In genomic region chr2:54561795-54562592, GRCh38 we compare ENCODE assay signal across 10 cellular contexts.
A peak's percentile ranks its signal among the peaks of the same experiment; 100 is the strongest.
DNase-seq lines count a peak whose midpoint lies in the region; ATAC-seq, FAIRE-seq and TF ChIP-seq lines count a peak whose summit lies in the region.
"Had no signal": no experiment of that assay in that cellular context is flagged by ENCODE, and none has a peak within 500 bp of the region (broad histone marks: within the 10 kb centered on the region; RNA-seq: fewer than 3 reads in every experiment).

No MANE protein-coding gene starts in this region.

- no peaks in the 10 kb centered on the region for H3K9me1 ChIP-seq in endothelial cell of umbilical vein (replicated peaks; ENCODE audit: control insufficient read depth, extremely low read depth, insufficient read depth, low read length)

- no TSS peak for BruUV-seq in endothelial cell of umbilical vein (replicated peaks; lab: Mats Ljungman, UMichigan)

- dilution Hi-C loops in endothelial cell of umbilical vein (cut with MboI; ENCODE audit: extremely low pct_ligation_motif_present, low sequenced_read_pairs) = no loop called here

- no peaks in the 10 kb centered on the region for H3K9me3 Mint-ChIP-seq in activated CD4-positive, alpha-beta T cell treated with anti-CD3 and anti-CD28 coated beads for 36 hours (ENCODE audit: low read depth)
- H3K9me3 Mint-ChIP-seq in stimulated activated memory B cell treated with anti-CD40 and anti-IgM and Interleukin-4, amounts not matched to agents 10 μg/mL and 1 μg/mL and 100 μg/mL, for 72 hours = no peaks in the 10 kb centered on the region

- H2AFZ ChIP-seq in endothelial cell of umbilical vein (ENCODE audit: low read depth, low read length) = no peak overlapping the region

- peaks cover 11% of the 10 kb centered on the region for H3K36me3 Mint-ChIP-seq in activated CD4-positive, alpha-beta T cell treated with anti-CD3 and anti-CD28 coated beads for 36 hours (ENCODE audit: low read depth)
- H3K36me3 Mint-ChIP-seq in stimulated activated memory B cell treated with anti-CD40 and anti-IgM and Interleukin-4, amounts not matched to agents 10 μg/mL and 1 μg/mL and 100 μg/mL, for 72 hours = peaks cover 11% of the 10 kb centered on the region

- peaks cover 59% of the 10 kb centered on the region for H3K4me1 Mint-ChIP-seq in activated CD4-positive, alpha-beta T cell treated with anti-CD3 and anti-CD28 coated beads for 36 hours
- H3K4me1 Mint-ChIP-seq in stimulated activated memory B cell treated with anti-CD40 and anti-IgM and Interleukin-4, amounts not matched to agents 10 μg/mL and 1 μg/mL and 100 μg/mL, for 72 hours = peaks cover 60% of the 10 kb centered on the region

- H3K36me3 ChIP-seq in SJSA1 (peaks cover 15% of the 10 kb centered on the region), endothelial cell of umbilical vein (ENCODE audit: control insufficient read depth in 2 of 2, extremely low read depth in 1 of 2, insufficient read depth in 2 of 2, low read length in 2 of 2) (peaks cover 0 to 1% of the 10 kb centered on the region in 2 experiments)

- H3K27me3 ChIP-seq in SJSA1 (replicated peaks) = no peaks in the 10 kb centered on the region
- no peaks in the 10 kb centered on the region for H3K27me3 ChIP-seq in endothelial cell of umbilical vein (ENCODE audit: control insufficient read depth in 2 of 2, insufficient read depth in 2 of 2, low read length in 2 of 2)

- H3K4me2 ChIP-seq in endothelial cell of umbilical vein (ENCODE audit: insufficient read depth, low read length) = no peak overlapping the region

- DNase-seq in activated CD4-positive, alpha-beta T cell treated with anti-CD3 and anti-CD28 coated beads for 36 hours = no peak
- DNase-seq in activated CD4-positive, alpha-beta T cell treated with anti-CD3 and anti-CD28 coated beads, Interleukin-2, amount 50 U/mL, for 1 hour = no peak
- no peak for DNase-seq in SJSA1 (ENCODE audit: low read depth in 1 of 2, low spot score in 2 of 2)
- no peak for DNase-seq in endothelial cell of umbilical vein (ENCODE audit: low read depth, low spot score)
- DNase-seq: KG1 had no signal

- intact Hi-C loops in activated CD4-positive, alpha-beta T cell treated with anti-CD3 and anti-CD28 coated beads for 36 hours (cut with DNase I, micrococcal nuclease) = no loop called here
- intact Hi-C loops in endothelial cell of umbilical vein (cut with micrococcal nuclease) = no loop called here

- CTCF ChIA-PET in activated CD4-positive, alpha-beta T cell treated with anti-CD3 and anti-CD28 coated beads for 36 hours (lab: Charles Lee) = interaction anchor here (0.6 to 1.5 kb wide), 8 partner anchors 10 to 496 kb away, joined by 3 to 5 read pairs (median 3); no protein-coding TSS in a partner anchor
- CTCF ChIA-PET in endothelial cell of umbilical vein (lab: Charles Lee) = interaction anchor here (1.0 kb wide), 1 partner anchor 52 kb away, joined by 3 read pairs; no protein-coding TSS in a partner anchor

- H3K27me3 Mint-ChIP-seq in activated CD4-positive, alpha-beta T cell treated with anti-CD3 and anti-CD28 coated beads for 36 hours = no peaks in the 10 kb centered on the region
- no peaks in the 10 kb centered on the region for H3K27me3 Mint-ChIP-seq in stimulated activated memory B cell treated with anti-CD40 and anti-IgM and Interleukin-4, amounts not matched to agents 10 μg/mL and 1 μg/mL and 100 μg/mL, for 72 hours

- peak overlapping the region; percentile 70 for H3K4me3 Mint-ChIP-seq in activated CD4-positive, alpha-beta T cell treated with anti-CD3 and anti-CD28 coated beads for 36 hours
- peak overlapping the region; percentile 64 for H3K4me3 Mint-ChIP-seq in stimulated activated memory B cell treated with anti-CD40 and anti-IgM and Interleukin-4, amounts not matched to agents 10 μg/mL and 1 μg/mL and 100 μg/mL, for 72 hours

- H3K9me3 ChIP-seq in SJSA1 (replicated peaks) = no peaks in the 10 kb centered on the region
- H3K9me3 ChIP-seq in endothelial cell of umbilical vein (replicated peaks; ENCODE audit: control insufficient read depth, insufficient read depth, low read length) = no peaks in the 10 kb centered on the region

- no peak for TF ChIP-seq POLR2A in endothelial cell of umbilical vein (IDR thresholded peaks at IDR 0.05; ENCODE audit: low read depth, low read length)

- H3K79me2 ChIP-seq in endothelial cell of umbilical vein (ENCODE audit: control insufficient read depth, insufficient read depth, low read length) = peaks cover 84% of the 10 kb centered on the region

- no peak overlapping the region for H3K4me3 ChIP-seq in SJSA1
- H3K4me3 ChIP-seq in endothelial cell of umbilical vein (replicated peaks in 1 of 3; ENCODE audit: insufficient read depth in 1 of 3, low read depth in 1 of 3, low read length in 3 of 3) = no peak overlapping the region

- H3K27ac Mint-ChIP-seq in activated CD4-positive, alpha-beta T cell treated with anti-CD3 and anti-CD28 coated beads for 36 hours = peak overlapping the region; percentile 95
- peak overlapping the region; percentile 85 for H3K27ac Mint-ChIP-seq in stimulated activated memory B cell treated with anti-CD40 and anti-IgM and Interleukin-4, amounts not matched to agents 10 μg/mL and 1 μg/mL and 100 μg/mL, for 72 hours

- no peak overlapping the region for H3K9ac ChIP-seq in endothelial cell of umbilical vein (replicated peaks; ENCODE audit: extremely low read depth, insufficient read depth, low read length)

- no peak for ATAC-seq in activated CD4-positive, alpha-beta T cell treated with anti-CD3 and anti-CD28 coated beads for 36 hours
- ATAC-seq in stimulated activated memory B cell treated with anti-CD40 and anti-IgM and Interleukin-4, amounts not matched to agents 10 μg/mL and 1 μg/mL and 100 μg/mL, for 72 hours = no peak
- ATAC-seq in HG03521 (IDR thresholded peaks at IDR 0.05; ENCODE audit: unreplicated experiment) = no peak
- ATAC-seq in GM18873 (IDR thresholded peaks at IDR 0.05; ENCODE audit: low FRiP score, unreplicated experiment) = no peak
- ATAC-seq in GM19397 (IDR thresholded peaks at IDR 0.05; ENCODE audit: unreplicated experiment) = no peak
- ATAC-seq: HCT116 had no signal

- POLR2A ChIA-PET in activated CD4-positive, alpha-beta T cell treated with anti-CD3 and anti-CD28 coated beads for 36 hours (lab: Charles Lee) = interaction anchor here (0.6 kb wide), 2 partner anchors 31 to 90 kb away, joined by 3 to 4 read pairs; no protein-coding TSS in a partner anchor
- POLR2A ChIA-PET in endothelial cell of umbilical vein (lab: Charles Lee) = interaction anchor here (5.4 kb wide), 1 partner anchor 11 kb away, joined by 52 read pairs; no protein-coding TSS in a partner anchor

- H3K27ac ChIP-seq in SJSA1 (peak overlapping the region; percentile 9; the same call in 1 of the 2 replicates), endothelial cell of umbilical vein (ENCODE audit: insufficient read depth, low read depth, low read length) (no peak overlapping the region)

- H4K20me1 ChIP-seq in endothelial cell of umbilical vein (replicated peaks; ENCODE audit: control insufficient read depth, extremely low read depth, insufficient read depth, low read length) = no peaks in the 10 kb centered on the region

- no peak for FAIRE-seq in endothelial cell of umbilical vein (lab: Jason Lieb, UNC)

- TF ChIP-seq CTCF in endothelial cell of umbilical vein (IDR thresholded peaks at IDR 0.05; ENCODE audit: extremely low read depth in 1 of 2, insufficient read depth in 1 of 2, low read depth in 1 of 2, low read length in 2 of 2) = no peak

- H3K4me1 ChIP-seq in SJSA1 (replicated peaks) = peaks cover 30% of the 10 kb centered on the region
- peaks cover 30% of the 10 kb centered on the region for H3K4me1 ChIP-seq in endothelial cell of umbilical vein (ENCODE audit: control insufficient read depth, extremely low read depth, insufficient read depth, low read length)

TF ChIP-seq in endothelial cell of umbilical vein, 7 proteins besides CTCF, POLR2A, EP300 and RAD21:
- TF ChIP-seq GATA2 (IDR thresholded peaks at IDR 0.05; ENCODE audit: insufficient read depth, insufficient read length, low read depth, low read length) (peak; percentile 47), JUN (IDR thresholded peaks at IDR 0.05; ENCODE audit: borderline replicate concordance, insufficient read depth, insufficient read length, low read depth) (no peak)
